Comparison of ENCODE assay signal across 21 cellular contexts in the genomic region with DNA sequence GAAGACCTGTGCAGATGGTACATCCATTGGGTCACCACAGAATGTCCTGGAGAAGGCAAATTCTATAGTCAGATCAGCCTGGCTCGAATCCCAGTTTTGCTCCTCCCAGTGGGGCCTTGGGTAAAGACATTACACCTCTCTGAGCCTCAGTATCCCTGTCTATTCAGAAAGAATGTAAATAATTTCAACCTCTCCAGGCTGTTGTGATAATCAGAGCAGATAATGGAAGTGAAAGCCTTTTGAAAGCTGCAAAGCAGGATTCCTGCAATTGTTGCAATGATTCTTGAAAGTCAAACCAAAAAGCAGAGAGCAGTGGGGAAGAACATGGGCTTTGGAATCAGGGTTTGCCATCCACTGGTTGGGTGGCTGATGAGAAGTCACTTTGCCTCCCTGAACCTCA.
"Had no signal": no experiment of that assay in that cellular context is flagged by ENCODE, and none has a peak within 500 bp of the region (broad histone marks: within the 10 kb centered on the region; RNA-seq: fewer than 3 reads in every experiment).

No MANE protein-coding gene starts in this region.

- H3K36me3 ChIP-seq: esophagus squamous epithelium, heart right ventricle, lower lobe of right lung, neutrophil, pancreas, right atrium auricular region, stomach, thyroid gland had no signal

- H3K4me3 ChIP-seq: esophagus squamous epithelium, heart right ventricle, lower lobe of right lung, pancreas, right atrium auricular region, stomach, thyroid gland had no signal

- H3K4me1 ChIP-seq: lower lobe of right lung, pancreas, right atrium auricular region, stomach had no signal

- H3K27me3 ChIP-seq: pancreas, right atrium auricular region, thyroid gland had no signal

- H3K9me3 ChIP-seq: esophagus squamous epithelium, lower lobe of right lung, neutrophil, pancreas, right atrium auricular region, thyroid gland had no signal

- H3K27ac ChIP-seq: esophagus squamous epithelium, heart right ventricle, lower lobe of right lung, neutrophil, pancreas, right atrium auricular region, stomach, thyroid gland had no signal

- DNase-seq: cortex of kidney; effector memory CD8-positive, alpha-beta T cell; erythroblast; esophagus squamous epithelium; foreskin melanocyte; glutamatergic neuron; heart right ventricle; hippocampal formation; kidney glomerular epithelial cell; left colon; left ventricle myocardium superior; lower lobe of right lung; naive B cell; pancreas; stimulated activated CD4-positive, alpha-beta T cell treated with anti-CD3 and anti-CD28 coated beads, Interleukin-2, amount 100 ng/mL, for 24 hours; stimulated activated CD4-positive, alpha-beta T cell treated with anti-CD3 and anti-CD28 coated beads, Interleukin-4, amount 100 ng/mL, for 24 hours; stimulated activated naive CD4-positive, alpha-beta T cell treated with Interleukin-2 at 50 U/mL for 16 hours; stomach; thyroid gland had no signal
